2 cellular contexts compared by ENCODE assay signal in the genomic region with DNA sequence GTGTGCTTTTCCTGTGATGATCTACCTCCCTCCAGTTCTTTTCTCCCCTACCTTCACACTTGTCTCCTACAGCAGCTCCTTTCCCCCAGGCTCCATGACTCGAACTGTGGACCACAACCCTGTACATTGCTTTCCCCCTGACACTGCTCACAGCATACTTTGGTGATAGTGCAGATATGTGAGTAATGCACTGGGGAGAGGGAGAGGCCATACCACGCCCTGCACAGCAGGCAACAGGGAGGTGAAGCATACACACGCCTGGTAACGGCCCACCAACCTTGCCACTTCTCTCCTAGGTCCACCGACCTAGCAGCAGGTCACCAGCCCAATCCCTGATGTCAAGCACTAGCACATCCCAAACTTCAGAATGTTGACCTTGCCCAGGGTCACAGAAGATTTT.
TF ChIP-seq lines count a peak whose summit lies in the region.

No MANE protein-coding gene starts in this region.

TF ChIP-seq in HCT116, 20 proteins besides CTCF, POLR2A, EP300 and RAD21:
- TF ChIP-seq SRF (IDR thresholded peaks at IDR 0.05; ENCODE audit: low read depth) (no peak), ZFX (IDR thresholded peaks at IDR 0.05) (no peak), POLR2AphosphoS5 (IDR thresholded peaks at IDR 0.05; ENCODE audit: low read depth, low read length) (no peak), YY1 (IDR thresholded peaks at IDR 0.05; ENCODE audit: extremely low read depth, insufficient replicate concordance, low read depth, low read length) (no peak), ZNF274 (IDR thresholded peaks at IDR 0.05; ENCODE audit: low read depth, low read length) (no peak), CBX3 (IDR thresholded peaks at IDR 0.05; ENCODE audit: low read depth) (no peak), EGR1 (IDR thresholded peaks at IDR 0.05; ENCODE audit: low read depth) (no peak), TCF7L2 (IDR thresholded peaks at IDR 0.05; ENCODE audit: borderline replicate concordance, extremely low read depth, insufficient read depth, insufficient read length) (no peak)
- TF ChIP-seq, protein P1, sequence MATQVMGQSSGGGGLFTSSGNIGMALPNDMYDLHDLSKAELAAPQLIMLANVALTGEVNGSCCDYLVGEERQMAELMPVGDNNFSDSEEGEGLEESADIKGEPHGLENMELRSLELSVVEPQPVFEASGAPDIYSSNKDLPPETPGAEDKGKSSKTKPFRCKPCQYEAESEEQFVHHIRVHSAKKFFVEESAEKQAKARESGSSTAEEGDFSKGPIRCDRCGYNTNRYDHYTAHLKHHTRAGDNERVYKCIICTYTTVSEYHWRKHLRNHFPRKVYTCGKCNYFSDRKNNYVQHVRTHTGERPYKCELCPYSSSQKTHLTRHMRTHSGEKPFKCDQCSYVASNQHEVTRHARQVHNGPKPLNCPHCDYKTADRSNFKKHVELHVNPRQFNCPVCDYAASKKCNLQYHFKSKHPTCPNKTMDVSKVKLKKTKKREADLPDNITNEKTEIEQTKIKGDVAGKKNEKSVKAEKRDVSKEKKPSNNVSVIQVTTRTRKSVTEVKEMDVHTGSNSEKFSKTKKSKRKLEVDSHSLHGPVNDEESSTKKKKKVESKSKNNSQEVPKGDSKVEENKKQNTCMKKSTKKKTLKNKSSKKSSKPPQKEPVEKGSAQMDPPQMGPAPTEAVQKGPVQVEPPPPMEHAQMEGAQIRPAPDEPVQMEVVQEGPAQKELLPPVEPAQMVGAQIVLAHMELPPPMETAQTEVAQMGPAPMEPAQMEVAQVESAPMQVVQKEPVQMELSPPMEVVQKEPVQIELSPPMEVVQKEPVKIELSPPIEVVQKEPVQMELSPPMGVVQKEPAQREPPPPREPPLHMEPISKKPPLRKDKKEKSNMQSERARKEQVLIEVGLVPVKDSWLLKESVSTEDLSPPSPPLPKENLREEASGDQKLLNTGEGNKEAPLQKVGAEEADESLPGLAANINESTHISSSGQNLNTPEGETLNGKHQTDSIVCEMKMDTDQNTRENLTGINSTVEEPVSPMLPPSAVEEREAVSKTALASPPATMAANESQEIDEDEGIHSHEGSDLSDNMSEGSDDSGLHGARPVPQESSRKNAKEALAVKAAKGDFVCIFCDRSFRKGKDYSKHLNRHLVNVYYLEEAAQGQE (IDR thresholded peaks at IDR 0.05; ENCODE audit: low read depth): no peak
- TF ChIP-seq, protein P2, sequence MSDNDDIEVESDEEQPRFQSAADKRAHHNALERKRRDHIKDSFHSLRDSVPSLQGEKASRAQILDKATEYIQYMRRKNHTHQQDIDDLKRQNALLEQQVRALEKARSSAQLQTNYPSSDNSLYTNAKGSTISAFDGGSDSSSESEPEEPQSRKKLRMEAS (IDR thresholded peaks at IDR 0.05): no peak
- TF ChIP-seq, protein P3, sequence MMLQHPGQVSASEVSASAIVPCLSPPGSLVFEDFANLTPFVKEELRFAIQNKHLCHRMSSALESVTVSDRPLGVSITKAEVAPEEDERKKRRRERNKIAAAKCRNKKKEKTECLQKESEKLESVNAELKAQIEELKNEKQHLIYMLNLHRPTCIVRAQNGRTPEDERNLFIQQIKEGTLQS (IDR thresholded peaks at IDR 0.05): no peak
- TF ChIP-seq, protein P4, sequence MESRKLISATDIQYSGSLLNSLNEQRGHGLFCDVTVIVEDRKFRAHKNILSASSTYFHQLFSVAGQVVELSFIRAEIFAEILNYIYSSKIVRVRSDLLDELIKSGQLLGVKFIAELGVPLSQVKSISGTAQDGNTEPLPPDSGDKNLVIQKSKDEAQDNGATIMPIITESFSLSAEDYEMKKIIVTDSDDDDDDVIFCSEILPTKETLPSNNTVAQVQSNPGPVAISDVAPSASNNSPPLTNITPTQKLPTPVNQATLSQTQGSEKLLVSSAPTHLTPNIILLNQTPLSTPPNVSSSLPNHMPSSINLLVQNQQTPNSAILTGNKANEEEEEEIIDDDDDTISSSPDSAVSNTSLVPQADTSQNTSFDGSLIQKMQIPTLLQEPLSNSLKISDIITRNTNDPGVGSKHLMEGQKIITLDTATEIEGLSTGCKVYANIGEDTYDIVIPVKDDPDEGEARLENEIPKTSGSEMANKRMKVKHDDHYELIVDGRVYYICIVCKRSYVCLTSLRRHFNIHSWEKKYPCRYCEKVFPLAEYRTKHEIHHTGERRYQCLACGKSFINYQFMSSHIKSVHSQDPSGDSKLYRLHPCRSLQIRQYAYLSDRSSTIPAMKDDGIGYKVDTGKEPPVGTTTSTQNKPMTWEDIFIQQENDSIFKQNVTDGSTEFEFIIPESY (IDR thresholded peaks at IDR 0.05; ENCODE audit: extremely low read depth, insufficient replicate concordance, low read length): no peak

TF ChIP-seq in H1, 55 proteins besides CTCF, POLR2A, EP300 and RAD21:
- TF ChIP-seq KDM5A (IDR thresholded peaks at IDR 0.05; ENCODE audit: low read length) (no peak), CHD2 (IDR thresholded peaks at IDR 0.05; ENCODE audit: low read length) (no peak), TCF12 (IDR thresholded peaks at IDR 0.05; ENCODE audit: low read depth, low read length) (no peak), GTF2F1 (IDR thresholded peaks at IDR 0.05; ENCODE audit: borderline replicate concordance, low read depth, low read length) (no peak)
